24 cellular contexts compared by ENCODE assay signal in the genomic region with DNA sequence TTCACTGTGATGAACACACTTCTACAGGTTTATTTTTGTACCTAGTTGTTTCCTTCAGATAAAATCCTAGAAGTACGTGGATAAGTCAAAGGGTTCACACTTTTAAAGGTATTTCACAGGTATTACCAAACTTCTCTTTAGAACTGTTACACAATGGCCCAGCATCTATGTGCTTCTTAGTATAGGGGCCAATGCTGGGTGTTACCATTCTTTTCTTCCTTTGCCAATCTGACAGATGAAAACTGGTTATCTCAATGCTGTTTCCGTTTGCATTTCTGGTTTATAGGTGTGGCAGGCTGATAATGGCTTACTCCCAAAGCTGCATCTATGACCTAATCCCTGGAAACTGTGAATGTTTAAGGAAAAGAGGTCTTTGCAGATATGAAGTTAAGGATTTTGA.
"Had no signal": no experiment of that assay in that cellular context is flagged by ENCODE, and none has a peak within 500 bp of the region (broad histone marks: within the 10 kb centered on the region; RNA-seq: fewer than 3 reads in every experiment).

No MANE protein-coding gene starts in this region.

- H3K27me3 ChIP-seq: gastrocnemius medialis had no signal

- FAIRE-seq: endometrium, keratinocyte, small intestine, urothelium cell line had no signal

- H3K36me3 ChIP-seq: gastrocnemius medialis, suprapubic skin, upper lobe of left lung had no signal

- H3K27ac Mint-ChIP-seq: effector memory CD8-positive, alpha-beta T cell; memory B cell; naive thymus-derived CD4-positive, alpha-beta T cell; nephron; stimulated activated naive CD8-positive, alpha-beta T cell treated with anti-CD3 and anti-CD28 coated beads, Interleukin-15, amount 100 ng/mL, for 72 hours had no signal

- H3K4me3 ChIP-seq: gastrocnemius medialis, lung, psoas muscle, suprapubic skin, upper lobe of left lung had no signal

- H3K27ac ChIP-seq: epithelial cell of prostate, gastrocnemius medialis, psoas muscle, suprapubic skin, upper lobe of left lung had no signal

- H3K4me1 Mint-ChIP-seq: memory B cell had no signal

- H3K4me3 Mint-ChIP-seq: effector memory CD8-positive, alpha-beta T cell; memory B cell; stimulated activated naive CD8-positive, alpha-beta T cell treated with anti-CD3 and anti-CD28 coated beads, Interleukin-15, amount 100 ng/mL, for 72 hours had no signal

- H3K9me3 Mint-ChIP-seq: effector memory CD8-positive, alpha-beta T cell; memory B cell; naive thymus-derived CD4-positive, alpha-beta T cell; nephron; stimulated activated naive CD8-positive, alpha-beta T cell treated with anti-CD3 and anti-CD28 coated beads, Interleukin-15, amount 100 ng/mL, for 72 hours had no signal

- DNase-seq: cerebellar nuclear complex; cortex of kidney; effector memory CD8-positive, alpha-beta T cell; gastrocnemius medialis; left ventricle myocardium superior; midbrain; naive thymus-derived CD4-positive, alpha-beta T cell; nucleus accumbens; psoas muscle; small intestine; stimulated activated CD4-positive, alpha-beta T cell treated with anti-CD3 and anti-CD28 coated beads, Interleukin-1b, Interleukin-23, amount 100 ng/mL, for 48 hours; stimulated activated CD4-positive, alpha-beta T cell treated with anti-CD3 and anti-CD28 coated beads, Interleukin-4, amount 100 ng/mL, for 1 hour; stimulated activated CD8-positive, alpha-beta memory T cell treated with anti-CD3 and anti-CD28 coated beads, Interleukin-4, amount 100 ng/mL, for 48 hours; stimulated activated naive CD4-positive, alpha-beta T cell; stimulated activated naive CD8-positive, alpha-beta T cell treated with anti-CD3 and anti-CD28 coated beads, Interleukin-15, amount 100 ng/mL, for 72 hours; upper lobe of left lung had no signal

- H3K9me3 ChIP-seq: gastrocnemius medialis, psoas muscle, suprapubic skin, upper lobe of left lung had no signal

- H3K36me3 Mint-ChIP-seq: memory B cell; naive thymus-derived CD4-positive, alpha-beta T cell had no signal
